In the genomic region with DNA sequence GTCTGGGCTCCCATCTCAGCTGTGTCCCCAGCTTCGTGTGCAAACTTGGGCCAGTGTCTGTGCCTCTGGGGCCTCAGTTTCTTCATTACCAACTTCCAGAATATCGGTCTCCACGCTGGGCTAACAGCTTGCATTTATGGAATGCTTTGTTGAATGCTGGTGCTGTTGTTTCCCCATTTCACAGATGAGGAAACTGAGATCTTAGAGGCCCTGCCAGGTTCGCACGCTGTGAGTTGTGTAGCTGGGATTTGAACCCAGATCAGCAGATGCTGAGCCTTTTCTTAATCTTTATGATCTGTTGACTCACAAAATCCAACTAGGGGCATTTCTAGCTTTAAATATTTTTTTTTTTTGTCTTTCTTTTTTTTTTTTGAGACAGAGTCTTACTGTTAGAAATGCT, we compare ENCODE assay signal across 22 cellular contexts.
"Had no signal": no experiment of that assay in that cellular context is flagged by ENCODE, and none has a peak within 500 bp of the region (broad histone marks: within the 10 kb centered on the region; RNA-seq: fewer than 3 reads in every experiment).

No MANE protein-coding gene starts in this region.

- H3K9ac ChIP-seq: parathyroid adenoma had no signal

- H3K4me3 ChIP-seq: esophagus muscularis mucosa, gastrocnemius medialis, heart right ventricle, psoas muscle, spleen, tibial artery, upper lobe of right lung, vagina had no signal

- ATAC-seq: gastrocnemius medialis; heart right ventricle; left lobe of liver; psoas muscle; sciatic nerve; stimulated activated memory B cell treated with anti-CD40 and anti-IgM and Interleukin-4, amounts not matched to agents 10 μg/mL and 1 μg/mL and 100 μg/mL, for 72 hours; upper lobe of right lung had no signal

- DNase-seq: cortex of kidney; effector memory CD4-positive, alpha-beta T cell; gastrocnemius medialis; heart right ventricle; hypothalamus; naive B cell; psoas muscle; retina; spleen; stimulated activated CD4-positive, alpha-beta T cell treated with anti-CD3 and anti-CD28 coated beads, Interleukin-15, amount 100 ng/mL, for 24 hours; stimulated activated CD4-positive, alpha-beta T cell treated with anti-CD3 and anti-CD28 coated beads, Interleukin-1b, Interleukin-23, amount 100 ng/mL, for 48 hours; stimulated activated CD4-positive, alpha-beta T cell treated with anti-CD3 and anti-CD28 coated beads, Interleukin-4, amount 100 ng/mL, for 24 hours; tibial artery; upper lobe of right lung had no signal

- H3K36me3 ChIP-seq: esophagus muscularis mucosa, gastrocnemius medialis, heart right ventricle, spleen, tibial artery, upper lobe of right lung, vagina had no signal

- FAIRE-seq: endometrium, islet of Langerhans had no signal

- H3K79me2 ChIP-seq: parathyroid adenoma had no signal

- H3K9me3 ChIP-seq: gastrocnemius medialis, tibial artery, upper lobe of right lung, vagina had no signal

- H3K27ac ChIP-seq: esophagus muscularis mucosa, gastrocnemius medialis, heart right ventricle, parathyroid adenoma, psoas muscle, spleen, tibial artery, upper lobe of right lung, vagina had no signal

- H3K4me1 ChIP-seq: esophagus muscularis mucosa, gastrocnemius medialis, heart right ventricle, parathyroid adenoma, psoas muscle, spleen, tibial artery, upper lobe of right lung, vagina had no signal

- H3K27me3 ChIP-seq: esophagus muscularis mucosa, gastrocnemius medialis, heart right ventricle, spleen, tibial artery, upper lobe of right lung, vagina had no signal

- H2AFZ ChIP-seq: parathyroid adenoma had no signal
